Comparison of ENCODE assay signal across 21 cellular contexts in the genomic region with DNA sequence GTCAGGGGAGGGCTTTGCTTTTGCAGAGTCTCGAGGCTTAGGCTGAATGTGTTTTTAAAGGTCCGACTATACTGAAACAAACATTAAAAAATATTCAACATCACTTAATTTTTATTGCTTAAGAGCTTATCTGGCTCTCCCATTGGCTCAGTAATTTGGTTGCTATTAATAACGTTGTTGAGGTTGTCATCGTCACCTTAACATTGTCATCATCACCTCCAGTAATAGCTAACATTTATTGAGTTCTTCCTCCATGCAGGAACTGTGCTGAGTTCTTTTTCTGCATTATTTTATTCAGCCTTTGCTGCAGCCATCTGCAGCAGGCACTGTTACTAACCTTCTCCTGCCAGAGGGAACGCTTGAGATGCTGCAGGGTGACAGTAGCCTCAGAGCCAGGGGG.
"Had no signal": no experiment of that assay in that cellular context is flagged by ENCODE, and none has a peak within 500 bp of the region (broad histone marks: within the 10 kb centered on the region; RNA-seq: fewer than 3 reads in every experiment).

No MANE protein-coding gene starts in this region.

- H3K9me3 ChIP-seq: body of pancreas, colonic mucosa, esophagus squamous epithelium, testis, upper lobe of right lung had no signal

- H3K27ac ChIP-seq: body of pancreas, colonic mucosa, esophagus squamous epithelium, testis, upper lobe of right lung had no signal

- H3K4me3 ChIP-seq: body of pancreas, colonic mucosa, esophagus squamous epithelium, stomach, testis, upper lobe of right lung had no signal

- H3K4me3 Mint-ChIP-seq: activated naive CD4-positive, alpha-beta T cell treated with anti-CD3 and anti-CD28 coated beads for 36 hours; activated T-cell treated with anti-CD3 and anti-CD28 coated beads, Interleukin-2, amount 50 U/mL, for 4 hours; central memory CD8-positive, alpha-beta T cell; mesothelial cell of epicardium; neural crest cell had no signal

- H3K27me3 Mint-ChIP-seq: central memory CD8-positive, alpha-beta T cell had no signal

- H3K27ac Mint-ChIP-seq: activated naive CD4-positive, alpha-beta T cell treated with anti-CD3 and anti-CD28 coated beads for 36 hours; mesothelial cell of epicardium had no signal

- H3K4me1 ChIP-seq: body of pancreas, colonic mucosa, testis had no signal

- H3K36me3 ChIP-seq: colonic mucosa, esophagus squamous epithelium, stomach, upper lobe of right lung had no signal

- H3K9me3 Mint-ChIP-seq: activated naive CD4-positive, alpha-beta T cell treated with anti-CD3 and anti-CD28 coated beads for 36 hours; activated T-cell treated with anti-CD3 and anti-CD28 coated beads, Interleukin-2, amount 50 U/mL, for 4 hours; central memory CD8-positive, alpha-beta T cell; neural crest cell had no signal

- DNase-seq: activated CD4-positive, alpha-beta T cell treated with anti-CD3 and anti-CD28 coated beads, Interleukin-2, amount 50 U/mL, for 1 hour; activated CD4-positive, CD25-positive, alpha-beta regulatory T cell treated with anti-CD3 and anti-CD28 coated beads, Interleukin-2, amount 50 U/mL, for 72 hours; activated CD8-positive, alpha-beta memory T cell treated with anti-CD3 and anti-CD28 coated beads, Interleukin-2, amount 50 U/mL, for 4 hours; activated naive CD4-positive, alpha-beta T cell treated with anti-CD3 and anti-CD28 coated beads for 36 hours; activated T-cell treated with anti-CD3 and anti-CD28 coated beads, Interleukin-2, amount 50 U/mL, for 4 hours; body of pancreas; colonic mucosa; effector CD4-positive, alpha-beta T cell; esophagus squamous epithelium; hippocampal formation; islet precursor cell; small intestine; stimulated activated CD4-positive, alpha-beta T cell treated with anti-CD3 and anti-CD28 coated beads, Interleukin-15, amount 100 ng/mL, for 24 hours; stimulated activated CD4-positive, alpha-beta T cell treated with anti-CD3 and anti-CD28 coated beads, Interleukin-2, amount 100 ng/mL, for 48 hours; stomach; T1000; testis had no signal

- ATAC-seq: activated T-cell treated with anti-CD3 and anti-CD28 coated beads, Interleukin-2, amount 50 U/mL, for 4 hours; body of pancreas had no signal

- H3K27me3 ChIP-seq: body of pancreas, colonic mucosa, esophagus squamous epithelium, stomach, testis, upper lobe of right lung had no signal
